In genomic region chrX:39945709-39946108, GRCh38 we compare ENCODE assay signal across 35 cellular contexts.
DNase-seq lines count a peak whose midpoint lies in the region; ATAC-seq, FAIRE-seq and TF ChIP-seq lines count a peak whose summit lies in the region.
"Had no signal": no experiment of that assay in that cellular context is flagged by ENCODE, and none has a peak within 500 bp of the region (broad histone marks: within the 10 kb centered on the region; RNA-seq: fewer than 3 reads in every experiment).

No MANE protein-coding gene starts in this region.

- no peak overlapping the region for H3K4me2 ChIP-seq in astrocyte (ENCODE audit: low read length)
- no peak overlapping the region for H3K4me2 ChIP-seq in K562 (ENCODE audit: insufficient read depth, low read length)
- H3K4me2 ChIP-seq: A549 had no signal

- H3K79me2 ChIP-seq in astrocyte (ENCODE audit: insufficient read depth, low read length) (no peaks in the 10 kb centered on the region), K562 (ENCODE audit: control insufficient read depth, insufficient read depth, low read length) (no peaks in the 10 kb centered on the region)

- no peak overlapping the region for H3K4me3 Mint-ChIP-seq in astrocyte (ENCODE audit: unreplicated experiment)
- H3K4me3 Mint-ChIP-seq: B cell; CD14-positive monocyte; CD4-positive, alpha-beta memory T cell; CD4-positive, alpha-beta T cell; CD4-positive, CD25-positive, alpha-beta regulatory T cell; CD8-positive, alpha-beta memory T cell; CD8-positive, alpha-beta T cell had no signal

- H3K9me3 Mint-ChIP-seq in astrocyte (ENCODE audit: unreplicated experiment) = no peaks in the 10 kb centered on the region
- H3K9me3 Mint-ChIP-seq: CD4-positive, alpha-beta T cell; CD8-positive, alpha-beta T cell had no signal

- H2AFZ ChIP-seq in astrocyte (ENCODE audit: low read depth, low read length) (no peak overlapping the region), K562 (ENCODE audit: low read depth, low read length) (no peak overlapping the region)

- intact Hi-C loops in K562 (cut with micrococcal nuclease) (no loop called here), body of pancreas (cut with DNase I) (no loop called here), kidney (cut with DNase I) (no loop called here)

- H3K4me1 ChIP-seq in HEK293 (ENCODE audit: control insufficient read depth, insufficient read depth, low read length) (no peaks in the 10 kb centered on the region), astrocyte (ENCODE audit: insufficient read depth, low read length) (peaks cover 18% of the 10 kb centered on the region), K562 (replicated peaks in 1 of 2; ENCODE audit: control insufficient read depth in 2 of 2, insufficient read depth in 2 of 2, low read length in 2 of 2) (no peaks in the 10 kb centered on the region), body of pancreas (no peaks in the 10 kb centered on the region), kidney (ENCODE audit: control insufficient read depth in 1 of 2, insufficient read depth in 1 of 2, low read depth in 1 of 2, low read length in 2 of 2) (no peaks in the 10 kb centered on the region)
- H3K4me1 ChIP-seq: A549, Caco-2 had no signal

- no peak overlapping the region for H3K4me3 ChIP-seq in HEK293 (ENCODE audit: low read depth, low read length)
- H3K4me3 ChIP-seq in astrocyte (ENCODE audit: insufficient read depth, low read depth, low read length) = no peak overlapping the region
- H3K4me3 ChIP-seq in K562 = no peak overlapping the region
- H3K4me3 ChIP-seq in body of pancreas = no peak overlapping the region
- H3K4me3 ChIP-seq in kidney (ENCODE audit: low read length in 2 of 2) = no peak overlapping the region
- H3K4me3 ChIP-seq: A549; BLaER1; BLaER1 treated with 17β-estradiol and CSF1 and Interleukin-3, amounts not matched to agents 10 nM and 100 nM had no signal

- peaks cover 14% of the 10 kb centered on the region for H3K4me1 Mint-ChIP-seq in astrocyte (ENCODE audit: low read depth, unreplicated experiment)
- H3K4me1 Mint-ChIP-seq: CD8-positive, alpha-beta memory T cell had no signal

- H4K20me1 ChIP-seq in astrocyte (ENCODE audit: insufficient read depth, low read length) (no peaks in the 10 kb centered on the region), K562 (replicated peaks; ENCODE audit: control insufficient read depth, insufficient read depth, low read length) (no peaks in the 10 kb centered on the region)
- H4K20me1 ChIP-seq: BLaER1; BLaER1 treated with 17β-estradiol and CSF1 and Interleukin-3, amounts not matched to agents 10 nM and 100 nM had no signal

- CTCF ChIA-PET in HEK293 (lab: Yijun Ruan, JAX) (interaction anchor here (0.6 to 1.1 kb wide), 3 partner anchors 8 to 144 kb away, joined by 3 to 4 read pairs (median 4); no protein-coding TSS in a partner anchor), K562 (lab: Yijun Ruan, JAX; ENCODE audit: low intra/inter-chr PET ratio) (no interaction called here)

- no peak for TF ChIP-seq POLR2A in K562 (conservative IDR thresholded peaks at IDR 0.05)
- TF ChIP-seq POLR2A in body of pancreas (IDR thresholded peaks at IDR 0.05) = no peak

- no peak overlapping the region for H3K9ac ChIP-seq in astrocyte (ENCODE audit: low read length)
- no peak overlapping the region for H3K9ac ChIP-seq in K562 (ENCODE audit: insufficient read depth in 1 of 2, low read depth in 2 of 2, low read length in 2 of 2)
- H3K9ac ChIP-seq in kidney (ENCODE audit: low read length in 2 of 2) = no peak overlapping the region
- H3K9ac ChIP-seq: BLaER1; BLaER1 treated with 17β-estradiol and CSF1 and Interleukin-3, amounts not matched to agents 10 nM and 100 nM had no signal

- H3K9me1 ChIP-seq in K562 (ENCODE audit: control insufficient read depth, insufficient read depth, low read length) = no peaks in the 10 kb centered on the region

- POLR2A ChIA-PET in HEK293 (lab: Yijun Ruan, JAX) = no interaction called here
- POLR2A ChIA-PET in K562 (lab: Yijun Ruan, JAX) = no interaction called here

- FAIRE-seq in astrocyte (lab: Jason Lieb, UNC) = peak; percentile 82
- FAIRE-seq in K562 (lab: Jason Lieb, UNC) = no peak
- no peak for FAIRE-seq in kidney (lab: Jason Lieb, UNC)
- FAIRE-seq in frontal cortex (lab: Jason Lieb, UNC) = no peak
- FAIRE-seq: A204.1, A549, D721Med had no signal

- TF ChIP-seq CTCF in HEK293 (tag by site-specific recombination; IDR thresholded peaks at IDR 0.05) (no peak), astrocyte (IDR thresholded peaks at IDR 0.05; ENCODE audit: insufficient read depth, low read depth, low read length) (no peak), K562 (IDR thresholded peaks at IDR 0.05 in 2 of 3, conservative IDR thresholded peaks at IDR 0.05 in 1 of 3; ENCODE audit: insufficient read depth in 2 of 3, low read depth in 1 of 3, low read length in 3 of 3) (no peak), body of pancreas (IDR thresholded peaks at IDR 0.05) (no peak), kidney (IDR thresholded peaks at IDR 0.05; ENCODE audit: borderline replicate concordance, extremely low read depth, insufficient read depth) (no peak)

- TF ChIP-seq RAD21 in K562 (CRISPR knock-in tag; conservative IDR thresholded peaks at IDR 0.05 in 1 of 2, IDR thresholded peaks at IDR 0.05 in 1 of 2) = no peak

- H3K27me3 Mint-ChIP-seq in astrocyte (ENCODE audit: low read depth, unreplicated experiment) = peaks cover 3% of the 10 kb centered on the region
- H3K27me3 Mint-ChIP-seq: B cell; CD4-positive, alpha-beta memory T cell; CD4-positive, alpha-beta T cell; CD4-positive, CD25-positive, alpha-beta regulatory T cell had no signal

- ATAC-seq in K562 (no peak), body of pancreas (no peak)
- ATAC-seq: A549; CD8-positive, alpha-beta T cell had no signal

- no peak overlapping the region for H3K27ac Mint-ChIP-seq in astrocyte (ENCODE audit: unreplicated experiment)
- H3K27ac Mint-ChIP-seq: B cell; CD14-positive monocyte; CD4-positive, alpha-beta memory T cell; CD4-positive, alpha-beta T cell; CD8-positive, alpha-beta memory T cell; CD8-positive, alpha-beta T cell had no signal

- H3K27ac ChIP-seq in HEK293 (ENCODE audit: extremely low read depth, low read depth, low read length) = no peak overlapping the region
- no peak overlapping the region for H3K27ac ChIP-seq in astrocyte (ENCODE audit: low read depth, low read length)
- no peak overlapping the region for H3K27ac ChIP-seq in K562 (ENCODE audit: extremely low read depth, low read depth, low read length)
- no peak overlapping the region for H3K27ac ChIP-seq in body of pancreas
- no peak overlapping the region for H3K27ac ChIP-seq in kidney (ENCODE audit: low read depth in 2 of 2, low read length in 2 of 2)
- H3K27ac ChIP-seq: 22Rv1, A549, BLaER1, C4-2B had no signal

- no peaks in the 10 kb centered on the region for H3K36me3 ChIP-seq in HEK293 (ENCODE audit: control insufficient read depth in 2 of 2, insufficient read depth in 1 of 2, low read length in 2 of 2)
- H3K36me3 ChIP-seq in astrocyte (ENCODE audit: insufficient read depth, low read length) = no peaks in the 10 kb centered on the region
- no peaks in the 10 kb centered on the region for H3K36me3 ChIP-seq in K562 (ENCODE audit: control insufficient read depth, insufficient read depth, low read length)
- no peaks in the 10 kb centered on the region for H3K36me3 ChIP-seq in body of pancreas (replicated peaks in 1 of 2; ENCODE audit: insufficient read depth in 1 of 2, low read depth in 2 of 2)
- H3K36me3 ChIP-seq in kidney (ENCODE audit: control insufficient read depth in 1 of 2, insufficient read depth in 2 of 2, low read length in 2 of 2) = no peaks in the 10 kb centered on the region
- H3K36me3 ChIP-seq: BE2C; BLaER1; BLaER1 treated with 17β-estradiol and CSF1 and Interleukin-3, amounts not matched to agents 10 nM and 100 nM had no signal

- DNase-seq in astrocyte (ENCODE audit: low read depth) (no peak), K562 (ENCODE audit: extremely low read depth in 1 of 4, low spot score in 3 of 4) (no peak), body of pancreas (no peak), kidney (no peak), frontal cortex (ENCODE audit: low spot score in 2 of 2) (no peak)
- DNase-seq: 8988T; ACHN; AML-193; BE2C; C1 segment of cervical spinal cord; Caco-2; Calu3; CD4-positive, alpha-beta memory T cell; CD4-positive, alpha-beta T cell; CD4-positive, CD25-positive, alpha-beta regulatory T cell; CD8-positive, alpha-beta memory T cell; CD8-positive, alpha-beta T cell; COR-L47; DMS 273 treated with DMSO at 0.1 percent for 48 hours; DMS153; DMS53; DMS79; DMS79 treated with DMSO at 0.1 percent for 48 hours; DND-41; EL had no signal

- no peak for TF ChIP-seq EP300 in K562 (IDR thresholded peaks at IDR 0.05; ENCODE audit: low read length)

- H3K27me3 ChIP-seq in astrocyte (ENCODE audit: insufficient read depth, low read length) = no peaks in the 10 kb centered on the region
- H3K27me3 ChIP-seq in K562 (ENCODE audit: control insufficient read depth in 2 of 2, insufficient read depth in 2 of 2, low read length in 2 of 2) = no peaks in the 10 kb centered on the region
- no peaks in the 10 kb centered on the region for H3K27me3 ChIP-seq in body of pancreas
- H3K27me3 ChIP-seq: BE2C; BLaER1; BLaER1 treated with 17β-estradiol and CSF1 and Interleukin-3, amounts not matched to agents 10 nM and 100 nM had no signal

- in situ Hi-C loops in K562 (cut with MboI) = no loop called here

- H3K9me3 ChIP-seq in HEK293 (ENCODE audit: control insufficient read depth, insufficient read depth, low read depth, low read length) (no peaks in the 10 kb centered on the region), astrocyte (ENCODE audit: insufficient read depth, low read depth, low read length) (no peaks in the 10 kb centered on the region), K562 (replicated peaks; ENCODE audit: control insufficient read depth, insufficient read depth, low read depth, low read length) (no peaks in the 10 kb centered on the region; the same call in 1 of the 2 replicates), body of pancreas (no peaks in the 10 kb centered on the region), kidney (ENCODE audit: control insufficient read depth in 1 of 2, low read length in 2 of 2) (no peaks in the 10 kb centered on the region)
- H3K9me3 ChIP-seq: A549, BE2C, Caco-2 had no signal

- no peaks in the 10 kb centered on the region for H3K36me3 Mint-ChIP-seq in astrocyte (ENCODE audit: low read depth, unreplicated experiment)
- H3K36me3 Mint-ChIP-seq: CD14-positive monocyte; CD4-positive, alpha-beta memory T cell; CD4-positive, CD25-positive, alpha-beta regulatory T cell; CD8-positive, alpha-beta T cell had no signal

- no TSS peak for BruUV-seq in K562 (replicated peaks; lab: Mats Ljungman, UMichigan)

TF ChIP-seq in HEK293, 187 proteins besides CTCF, POLR2A, EP300 and RAD21:
- TF ChIP-seq ZNF549 (tag by site-specific recombination; IDR thresholded peaks at IDR 0.05) = no peak
- TF ChIP-seq ZNF768 (tag by site-specific recombination; IDR thresholded peaks at IDR 0.05) = 0 out of 2 replicates have a peak, but pooled peaks have one; percentile 36

TF ChIP-seq in K562, 482 proteins besides CTCF, POLR2A, EP300 and RAD21 (continues in another document):
- TF ChIP-seq ZNF184 (CRISPR knock-in tag; IDR thresholded peaks at IDR 0.05) (no peak), ZFP36 (IDR thresholded peaks at IDR 0.05; ENCODE audit: low read depth, low read length, partially characterized antibody) (peak; percentile 46), RCOR1 (IDR thresholded peaks at IDR 0.05; ENCODE audit: borderline replicate concordance in 1 of 2, low read depth in 2 of 2, low read length in 2 of 2) (no peak), SAP30 (IDR thresholded peaks at IDR 0.05; ENCODE audit: borderline replicate concordance, insufficient read depth, low read depth, low read length, poor library complexity, severe bottlenecking) (no peak)
